Comparison of ENCODE assay signal across 23 cellular contexts in the genomic region with DNA sequence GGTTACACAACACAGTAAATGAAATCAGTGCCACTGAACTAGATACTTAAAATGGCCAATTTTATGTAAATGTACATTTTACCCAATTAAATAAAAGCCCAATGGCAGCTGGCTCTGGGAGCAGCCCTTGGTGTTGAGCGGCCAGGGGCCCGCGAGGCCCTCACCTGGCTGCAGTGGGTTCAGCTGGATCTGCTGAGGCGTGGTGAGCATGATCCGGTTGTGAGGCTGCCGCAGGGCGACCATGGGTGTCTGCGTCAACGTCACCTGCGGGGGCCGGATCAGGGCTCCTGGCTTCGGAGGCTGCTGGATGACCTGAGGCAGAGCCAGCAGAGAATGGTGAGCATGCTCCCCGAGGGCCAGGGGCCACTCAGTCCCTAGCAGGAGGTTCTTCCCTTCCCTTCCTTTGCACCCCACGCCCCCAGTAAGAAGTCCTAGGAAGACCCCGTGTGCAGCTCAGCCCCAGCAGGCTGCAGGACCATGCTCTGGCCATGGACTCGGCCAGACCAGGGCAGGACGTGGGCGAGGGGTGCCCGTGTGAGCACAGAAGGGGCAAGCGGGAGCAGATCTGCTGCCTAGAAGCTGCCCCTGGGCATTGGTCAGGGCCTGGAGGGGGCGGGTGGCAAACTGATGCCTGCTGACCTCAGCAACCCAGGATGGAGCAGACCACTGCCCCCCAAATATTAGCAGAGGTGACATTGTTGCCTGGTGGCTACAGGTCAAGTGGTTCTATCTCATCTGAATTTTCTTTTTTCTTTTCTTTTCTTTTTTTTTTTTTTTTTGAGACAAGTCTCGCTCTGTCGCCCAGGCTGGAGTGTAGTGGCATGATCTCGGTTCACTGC.
DNase-seq lines count a peak whose midpoint lies in the region; ATAC-seq, FAIRE-seq and TF ChIP-seq lines count a peak whose summit lies in the region.
"Had no signal": no experiment of that assay in that cellular context is flagged by ENCODE, and none has a peak within 500 bp of the region (broad histone marks: within the 10 kb centered on the region; RNA-seq: fewer than 3 reads in every experiment).

No MANE protein-coding gene starts in this region.

- H3K4me3 ChIP-seq in GM23338 (no peak overlapping the region), pancreas (no peak overlapping the region)

- H3K4me1 Mint-ChIP-seq in GM23338 = no peaks in the 10 kb centered on the region
- no peaks in the 10 kb centered on the region for H3K4me1 Mint-ChIP-seq in mesothelial cell of epicardium
- no peaks in the 10 kb centered on the region for H3K4me1 Mint-ChIP-seq in activated CD4-positive, alpha-beta memory T cell treated with anti-CD3 and anti-CD28 coated beads for 36 hours (ENCODE audit: low read depth)
- peaks cover 13 to 14% of the 10 kb centered on the region in 2 donors for H3K4me1 Mint-ChIP-seq in effector memory CD8-positive, alpha-beta T cell (ENCODE audit: low read depth in 2 of 2)
- H3K4me1 Mint-ChIP-seq: CD4-positive, alpha-beta memory T cell had no signal

- in situ Hi-C loops in GM13977 (cut with MboI; ENCODE audit: low pct_unique_long_range_greater_than_20kb, low sequenced_read_pairs, unreplicated experiment) = no loop called here

- peaks cover 78% of the 10 kb centered on the region for H3K36me3 Mint-ChIP-seq in GM23338 (ENCODE audit: low read depth)
- H3K36me3 Mint-ChIP-seq in mesothelial cell of epicardium = peaks cover 50% of the 10 kb centered on the region
- H3K36me3 Mint-ChIP-seq in activated CD4-positive, alpha-beta memory T cell treated with anti-CD3 and anti-CD28 coated beads for 36 hours = peaks cover 40% of the 10 kb centered on the region
- H3K36me3 Mint-ChIP-seq in effector memory CD8-positive, alpha-beta T cell (ENCODE audit: insufficient read depth) = peaks cover 38% of the 10 kb centered on the region

- no peaks in the 10 kb centered on the region for H3F3A ChIP-seq in GM23338 (replicated peaks; ENCODE audit: low read depth)

- H3K27me3 Mint-ChIP-seq in GM23338 (ENCODE audit: insufficient read depth, low read depth, poor library complexity) (peaks cover 4% of the 10 kb centered on the region), mesothelial cell of epicardium (ENCODE audit: low read depth) (no peaks in the 10 kb centered on the region)
- H3K27me3 Mint-ChIP-seq in activated CD4-positive, alpha-beta memory T cell treated with anti-CD3 and anti-CD28 coated beads for 36 hours = no peaks in the 10 kb centered on the region
- H3K27me3 Mint-ChIP-seq in effector memory CD8-positive, alpha-beta T cell = no peaks in the 10 kb centered on the region
- H3K27me3 Mint-ChIP-seq: CD4-positive, alpha-beta memory T cell had no signal

- peaks cover 3% of the 10 kb centered on the region; the same call in 1 of the 2 replicates for H4K20me1 ChIP-seq in GM23338 (replicated peaks; ENCODE audit: insufficient read depth)

- H3K27ac ChIP-seq in GM23338 (ENCODE audit: low read depth) (no peak overlapping the region), VCaP (peak overlapping the region; percentile 79), pancreas (peak overlapping the region in 2 of 4 donors; percentile 44 to 47)

- H3K9me3 Mint-ChIP-seq in GM23338 (no peaks in the 10 kb centered on the region; the same call in 2 of the 3 replicates), mesothelial cell of epicardium (peaks cover 4% of the 10 kb centered on the region)
- no peaks in the 10 kb centered on the region for H3K9me3 Mint-ChIP-seq in activated CD4-positive, alpha-beta memory T cell treated with anti-CD3 and anti-CD28 coated beads for 36 hours
- H3K9me3 Mint-ChIP-seq in effector memory CD8-positive, alpha-beta T cell = no peaks in the 10 kb centered on the region
- H3K9me3 Mint-ChIP-seq: CD4-positive, alpha-beta memory T cell had no signal

- H3K79me2 ChIP-seq in GM23338 (replicated peaks; ENCODE audit: insufficient read depth) = no peaks in the 10 kb centered on the region

- FAIRE-seq in pancreas (lab: Jason Lieb, UNC) = no peak
- FAIRE-seq: A204.1, G401.6, H1 had no signal

- H2AFZ ChIP-seq in GM23338 = no peak overlapping the region

- H3K36me3 ChIP-seq in GM23338 (ENCODE audit: insufficient read depth) = peaks cover 18% of the 10 kb centered on the region
- peaks cover 11 to 75% (median 17%) of the 10 kb centered on the region in 3 donors for H3K36me3 ChIP-seq in pancreas

- 77 to 79% methylated on average over 24 of the region's 24 CpGs for WGBS in pancreas, 2 donors

- POLR2A ChIA-PET in activated CD4-positive, alpha-beta memory T cell treated with anti-CD3 and anti-CD28 coated beads for 36 hours (lab: Charles Lee) = no interaction called here

- DNase-seq in GM23338 (ENCODE audit: low spot score) = no peak
- DNase-seq in left lobe of liver (ENCODE audit: low spot score) = no peak
- no peak for DNase-seq in pancreas
- no peak for DNase-seq in mesothelial cell of epicardium (ENCODE audit: low spot score in 2 of 2, unreplicated experiment in 2 of 2)
- no peak for DNase-seq in activated CD4-positive, alpha-beta memory T cell treated with anti-CD3 and anti-CD28 coated beads for 36 hours
- no peak for DNase-seq in GM13977 (ENCODE audit: low spot score)
- no peak for DNase-seq in effector memory CD8-positive, alpha-beta T cell
- DNase-seq: C1 segment of cervical spinal cord; CD4-positive, alpha-beta memory T cell; HCEC 1CT; Karpas-422; NCI-H1105 treated with DMSO at 0.1 percent for 48 hours; NCI-H1694; NCI-H2029 treated with DMSO at 0.1 percent for 48 hours; NCI-H2227 treated with DMSO at 0.1 percent for 48 hours; NCI-H526 treated with DMSO at 0.1 percent for 48 hours; SHP77 treated with DMSO at 0.1 percent for 48 hours had no signal

- intact Hi-C loops in pancreas (cut with DNase I) = no loop called here
- intact Hi-C loops in activated CD4-positive, alpha-beta memory T cell treated with anti-CD3 and anti-CD28 coated beads for 36 hours (cut with micrococcal nuclease) = no loop called here

- H3K27ac Mint-ChIP-seq in GM23338 (no peak overlapping the region), mesothelial cell of epicardium (no peak overlapping the region)
- H3K27ac Mint-ChIP-seq in activated CD4-positive, alpha-beta memory T cell treated with anti-CD3 and anti-CD28 coated beads for 36 hours = no peak overlapping the region
- H3K27ac Mint-ChIP-seq in effector memory CD8-positive, alpha-beta T cell = no peak overlapping the region

- ATAC-seq in GM23338 (peak; percentile 30; the same call in 2 of the 3 replicates), left lobe of liver (peak; percentile 5), pancreas (peak in 3 of 4 donors; percentile 7 to 30 (median 8))
- ATAC-seq in effector memory CD8-positive, alpha-beta T cell (replicated peaks) = no peak
- ATAC-seq: Panc1 had no signal

- H3K4me3 Mint-ChIP-seq in GM23338 = no peak overlapping the region
- H3K4me3 Mint-ChIP-seq in mesothelial cell of epicardium = no peak overlapping the region
- H3K4me3 Mint-ChIP-seq in activated CD4-positive, alpha-beta memory T cell treated with anti-CD3 and anti-CD28 coated beads for 36 hours = no peak overlapping the region
- no peak overlapping the region for H3K4me3 Mint-ChIP-seq in effector memory CD8-positive, alpha-beta T cell
- H3K4me3 Mint-ChIP-seq: CD4-positive, alpha-beta memory T cell had no signal

- no peaks in the 10 kb centered on the region for H3K9me2 ChIP-seq in GM23338 (ENCODE audit: insufficient read depth)

- CTCF ChIA-PET in activated CD4-positive, alpha-beta memory T cell treated with anti-CD3 and anti-CD28 coated beads for 36 hours (lab: Charles Lee) = interaction anchor here (1.4 kb wide), 1 partner anchor 118 kb away, joined by 4 read pairs; no protein-coding TSS in a partner anchor

- no peaks in the 10 kb centered on the region for H3K27me3 ChIP-seq in GM23338 (ENCODE audit: insufficient read depth)
- H3K27me3 ChIP-seq in pancreas = no peaks in the 10 kb centered on the region

- no peak overlapping the region for H3K4me2 ChIP-seq in GM23338

- H3K4me1 ChIP-seq in GM23338 (ENCODE audit: insufficient read depth) (no peaks in the 10 kb centered on the region), pancreas (peaks cover 0 to 5% (median 0%) of the 10 kb centered on the region in 3 donors)

- TF ChIP-seq CTCF in GM23338 (conservative IDR thresholded peaks at IDR 0.05; ENCODE audit: low read depth in 2 of 2) (no peak), VCaP (conservative IDR thresholded peaks at IDR 0.05) (no peak), pancreas (IDR thresholded peaks at IDR 0.05) (no peak), mesothelial cell of epicardium (IDR thresholded peaks at IDR 0.05; ENCODE audit: unreplicated experiment) (no peak), GM13977 (IDR thresholded peaks at IDR 0.05; ENCODE audit: extremely low read depth, insufficient read depth, missing control alignments) (no peak)

- no peaks in the 10 kb centered on the region for H3K9me3 ChIP-seq in pancreas
- H3K9me3 ChIP-seq: Caco-2 had no signal

TF ChIP-seq in GM23338, 12 proteins besides CTCF, POLR2A, EP300 and RAD21 (continues in another document):
- TF ChIP-seq POLR2AphosphoS5 (IDR thresholded peaks at IDR 0.05; ENCODE audit: low read depth) (no peak), EZH2phosphoT487 (IDR thresholded peaks at IDR 0.05; ENCODE audit: unreplicated experiment) (no peak), CREB1 (CRISPR knock-in tag; IDR thresholded peaks at IDR 0.05; ENCODE audit: low read depth) (no peak), STAT1 (IDR thresholded peaks at IDR 0.05; ENCODE audit: unreplicated experiment) (no peak)
- TF ChIP-seq, protein P1, sequence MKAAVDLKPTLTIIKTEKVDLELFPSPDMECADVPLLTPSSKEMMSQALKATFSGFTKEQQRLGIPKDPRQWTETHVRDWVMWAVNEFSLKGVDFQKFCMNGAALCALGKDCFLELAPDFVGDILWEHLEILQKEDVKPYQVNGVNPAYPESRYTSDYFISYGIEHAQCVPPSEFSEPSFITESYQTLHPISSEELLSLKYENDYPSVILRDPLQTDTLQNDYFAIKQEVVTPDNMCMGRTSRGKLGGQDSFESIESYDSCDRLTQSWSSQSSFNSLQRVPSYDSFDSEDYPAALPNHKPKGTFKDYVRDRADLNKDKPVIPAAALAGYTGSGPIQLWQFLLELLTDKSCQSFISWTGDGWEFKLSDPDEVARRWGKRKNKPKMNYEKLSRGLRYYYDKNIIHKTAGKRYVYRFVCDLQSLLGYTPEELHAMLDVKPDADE (IDR thresholded peaks at IDR 0.05) = no peak
